In the genomic region with DNA sequence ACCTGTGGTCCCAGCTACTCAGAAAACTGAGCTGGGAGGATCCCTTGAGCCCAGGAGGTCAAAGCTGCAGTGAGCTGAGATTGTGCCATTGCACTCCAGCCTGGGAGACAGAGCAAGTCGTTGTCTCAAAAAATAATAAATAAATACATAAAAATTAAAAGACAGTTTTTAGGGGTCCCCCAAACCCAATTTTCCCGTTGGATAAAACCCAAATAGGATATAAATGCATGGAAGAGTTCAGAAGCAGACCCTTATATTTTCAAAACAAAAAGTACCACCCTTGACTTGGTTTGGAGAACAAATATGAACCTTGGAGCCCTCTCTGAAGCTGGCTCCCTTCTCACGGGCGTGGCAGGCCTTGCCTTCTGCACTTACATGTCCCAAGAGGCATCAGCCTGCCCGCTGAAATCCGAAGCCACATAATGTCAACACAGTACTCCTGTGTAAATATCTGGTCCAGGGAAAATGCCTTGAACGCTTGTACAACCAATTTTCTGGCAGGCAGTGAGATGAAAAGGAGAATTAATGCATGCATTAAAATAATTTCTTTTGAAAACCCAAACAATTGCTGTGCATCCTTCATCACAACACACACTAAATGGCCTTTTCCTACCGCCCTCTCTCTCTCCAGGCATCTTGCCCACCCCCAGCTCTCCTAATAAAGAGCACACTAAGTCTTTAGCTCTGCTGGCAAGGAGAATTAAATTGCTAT, we compare ENCODE assay signal across 12 cellular contexts. TPM values are rescaled to one million over a fixed set of nuclear protein-coding genes. Genes with fewer than 3 reads are reported as not detected.
DNase-seq lines count a peak whose midpoint lies in the region; ATAC-seq, FAIRE-seq and TF ChIP-seq lines count a peak whose summit lies in the region.
"Had no signal": no experiment of that assay in that cellular context is flagged by ENCODE, and none has a peak within 500 bp of the region (broad histone marks: within the 10 kb centered on the region; RNA-seq: fewer than 3 reads in every experiment).

No MANE protein-coding gene starts in this region.

- DNase-seq in A549 (ENCODE audit: low read depth in 1 of 2, low spot score in 1 of 2), result peak; percentile 21 to 84
- DNase-seq in LNCaP clone FGC (ENCODE audit: low read depth), result peak; percentile 50
- peak; percentile 83 for DNase-seq in NCI-H748 treated with DMSO at 0.1 percent for 48 hours (lab: John Stamatoyannopoulos, UW)
- peak; percentile 70 for DNase-seq in left kidney (ENCODE audit: low read depth, low spot score)
- no peak for DNase-seq in CD8-positive, alpha-beta memory T cell
- no peak for DNase-seq in germinal center (ENCODE audit: low spot score)
- DNase-seq: activated CD4-positive, alpha-beta T cell treated with anti-CD3 and anti-CD28 coated beads, Interleukin-2, amount 50 U/mL, for 48 hours; aorta; HCEC 1CT had no signal

- H3K9me3 ChIP-seq in A549, result no peaks in the 10 kb centered on the region
- no peaks in the 10 kb centered on the region for H3K9me3 ChIP-seq in CD8-positive, alpha-beta memory T cell (ENCODE audit: low read length)

- TF ChIP-seq EP300 in A549 (IDR thresholded peaks at IDR 0.05), result no peak

- no peak overlapping the region for H3K4me3 Mint-ChIP-seq in CD8-positive, alpha-beta memory T cell

- TF ChIP-seq POLR2A in A549 (IDR thresholded peaks at IDR 0.05; ENCODE audit: low read length), result no peak

- H3K27ac Mint-ChIP-seq in CD8-positive, alpha-beta memory T cell, result no peak overlapping the region

- no peaks in the 10 kb centered on the region for H3K9me3 Mint-ChIP-seq in CD8-positive, alpha-beta memory T cell

- TF ChIP-seq CTCF in A549 (IDR thresholded peaks at IDR 0.05) (no peak), LNCaP clone FGC (IDR thresholded peaks at IDR 0.05; ENCODE audit: control insufficient read depth, extremely low read depth, insufficient read depth) (no peak)

- H3K27me3 ChIP-seq in CD8-positive, alpha-beta memory T cell (ENCODE audit: insufficient read depth, low read length, poor library complexity, severe bottlenecking), result no peaks in the 10 kb centered on the region

- peak; percentile 91 to 96 for ATAC-seq in A549
- ATAC-seq in GM21786 (IDR thresholded peaks at IDR 0.05; ENCODE audit: unreplicated experiment), result no peak
- ATAC-seq in HG03095 (IDR thresholded peaks at IDR 0.05; ENCODE audit: unreplicated experiment), result no peak

- no peak for TF ChIP-seq RAD21 in A549 (conservative IDR thresholded peaks at IDR 0.05 in 1 of 2, IDR thresholded peaks at IDR 0.05 in 1 of 2)

- POLR2A ChIA-PET in A549 (lab: Yijun Ruan, JAX), result interaction anchor here (0.6 to 0.8 kb wide), 2 partner anchors 115 to 191 kb away, joined by 3 read pairs; no protein-coding TSS in a partner anchor
- POLR2A ChIA-PET in CD8-positive, alpha-beta memory T cell (lab: Charles Lee), result no interaction called here

- 2% methylated on average over 8 of the region's 8 CpGs for WGBS in A549 (ENCODE audit: missing lambda C conversion rate)

- H3K27ac ChIP-seq in A549, result peak overlapping the region; percentile 55 to 57; a peak in 5 of 6 replicates
- H3K27ac ChIP-seq in CD8-positive, alpha-beta memory T cell (ENCODE audit: low read depth, low read length), result no peak overlapping the region

- no peaks in the 10 kb centered on the region for H3K36me3 Mint-ChIP-seq in CD8-positive, alpha-beta memory T cell

- CTCF ChIA-PET in A549 (lab: Yijun Ruan, JAX), result interaction anchor here (1.0 kb wide), 1 partner anchor 13 kb away, joined by 3 read pairs; no protein-coding TSS in a partner anchor
- CTCF ChIA-PET in CD8-positive, alpha-beta memory T cell (lab: Charles Lee), result no interaction called here

- no peak overlapping the region for H3K4me3 ChIP-seq in A549
- H3K4me3 ChIP-seq in LNCaP clone FGC (ENCODE audit: low read depth, low read length), result no peak overlapping the region
- H3K4me3 ChIP-seq in CD8-positive, alpha-beta memory T cell (ENCODE audit: low read length), result no peak overlapping the region

- peak overlapping the region; percentile 84 for H3K4me2 ChIP-seq in A549

- peaks cover 46% of the 10 kb centered on the region for H3K4me1 ChIP-seq in A549
- no peaks in the 10 kb centered on the region for H3K4me1 ChIP-seq in CD8-positive, alpha-beta memory T cell (ENCODE audit: insufficient read depth, low read length)

- H3K36me3 ChIP-seq in CD8-positive, alpha-beta memory T cell (ENCODE audit: insufficient read depth, low read length), result no peaks in the 10 kb centered on the region

- H3K4me1 Mint-ChIP-seq in CD8-positive, alpha-beta memory T cell, result no peaks in the 10 kb centered on the region

- H3K27me3 Mint-ChIP-seq in CD8-positive, alpha-beta memory T cell, result peaks cover 5 to 9% of the 10 kb centered on the region in 2 donors

- FAIRE-seq in A549 (lab: Jason Lieb, UNC), result no peak
- FAIRE-seq: GM12892 had no signal

TF ChIP-seq in A549, 52 proteins besides CTCF, POLR2A, EP300 and RAD21:
- TF ChIP-seq, protein P1, sequence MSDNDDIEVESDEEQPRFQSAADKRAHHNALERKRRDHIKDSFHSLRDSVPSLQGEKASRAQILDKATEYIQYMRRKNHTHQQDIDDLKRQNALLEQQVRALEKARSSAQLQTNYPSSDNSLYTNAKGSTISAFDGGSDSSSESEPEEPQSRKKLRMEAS (IDR thresholded peaks at IDR 0.05), result 0 out of 2 replicates have a peak, but pooled peaks have one; percentile 24
- TF ChIP-seq PHF8 (IDR thresholded peaks at IDR 0.05; ENCODE audit: borderline replicate concordance, low read depth), result no peak

RNA-seq across cellular contexts. Expression of a gene that starts 46.4 kb away (rescaled TPM):
- polyA plus RNA-seq in A549 (2011; rRNA removed), result 182 and 200 TPM in 2 replicates
- polyA plus RNA-seq in A549 (2012; cell fraction: cytosol; rRNA removed), result 59.5 and 64.4 TPM in 2 replicates
- polyA plus RNA-seq in A549 (2012; cell fraction: nucleus; rRNA removed), result 31.6 and 49.8 TPM in 2 replicates
- 88.7 to 110 TPM (median 104 TPM) in 3 replicates for polyA plus RNA-seq in A549 (2017; fragmentation: RNase III; extraction: RNeasy Plus Mini Kit Qiagen cat#74134 plus additional on column Dnase treatment)
- polyA minus RNA-seq in A549 (2011; rRNA and poly(A)+ RNA removed), result 169 and 188 TPM in 2 replicates
- total RNA-seq in CD8-positive, alpha-beta memory T cell, result under 1 TPM; 0.27 to 0.46 TPM
- not detected for polyA plus RNA-seq in CD8-positive, alpha-beta memory T cell

Comparison
In these comparisons a context has a peak if more than half of its experiments do, and no peak if none do; other contexts are left out.
1. ATAC-seq: peak in A549 (2 of 2); none in GM21786 (single experiment) and HG03095 (single experiment).
2. DNase-seq: peak in A549 (2 of 2), LNCaP clone FGC (single experiment), NCI-H748 treated with DMSO at 0.1 percent for 48 hours (single experiment) and left kidney (single experiment); none in CD8-positive, alpha-beta memory T cell (0 of 5) and germinal center (single experiment).
3. RNA of a gene that starts 46.4 kb away (polyA plus RNA-seq): 31.6 to 200 TPM in A549; not detected in CD8-positive, alpha-beta memory T cell (single experiment); every median in the first group is over 10 times any median in the second.